ENCODE assay signal across 13 cellular contexts in genomic region chr2:20444993-20445910, GRCh38. TPM values are rescaled to one million over a fixed set of nuclear protein-coding genes. Genes with fewer than 3 reads are reported as not detected.
DNase-seq lines count a peak whose midpoint lies in the region; ATAC-seq and TF ChIP-seq lines count a peak whose summit lies in the region.
"Had no signal": no experiment of that assay in that cellular context is flagged by ENCODE, and none has a peak within 500 bp of the region (broad histone marks: within the 10 kb centered on the region; RNA-seq: fewer than 3 reads in every experiment).

No MANE protein-coding gene starts in this region.

- no peaks in the 10 kb centered on the region for H3K9me2 ChIP-seq in hepatocyte (replicated peaks; ENCODE audit: insufficient read depth)

- no peak for DNase-seq in breast epithelium (ENCODE audit: low spot score in 2 of 2)
- DNase-seq in MCF 10A (ENCODE audit: unreplicated experiment), result no peak
- DNase-seq in hepatocyte (ENCODE audit: low spot score), result no peak
- DNase-seq in pons (ENCODE audit: low spot score), result peak; percentile 35
- DNase-seq in uterus, result peak in 1 of 2 donors; percentile 49
- no peak for DNase-seq in activated CD4-positive, alpha-beta T cell treated with anti-CD3 and anti-CD28 coated beads for 48 hours
- DNase-seq in NCI-H510A treated with DMSO at 0.1 percent for 48 hours (lab: John Stamatoyannopoulos, UW), result no peak
- DNase-seq: DMS79, NCI-H510A had no signal

- no peak for TF ChIP-seq POLR2A in breast epithelium (IDR thresholded peaks at IDR 0.05)
- no peak for TF ChIP-seq POLR2A in uterus (IDR thresholded peaks at IDR 0.05)

- no peak overlapping the region for H2AFZ ChIP-seq in hepatocyte

- H3K36me3 ChIP-seq in breast epithelium, result no peaks in the 10 kb centered on the region
- no peaks in the 10 kb centered on the region for H3K36me3 ChIP-seq in hepatocyte (replicated peaks; ENCODE audit: insufficient read depth, low read depth)
- H3K36me3 ChIP-seq in uterus, result no peaks in the 10 kb centered on the region

- no peak overlapping the region for H3K27ac Mint-ChIP-seq in MCF 10A (ENCODE audit: low read depth, unreplicated experiment)

- H4K20me1 ChIP-seq in hepatocyte (ENCODE audit: insufficient read depth, poor library complexity, severe bottlenecking), result peaks cover 28% of the 10 kb centered on the region

- CTCF ChIA-PET in MCF 10A (lab: Yijun Ruan, JAX), result interaction anchor here (0.6 to 2.7 kb wide), 19 partner anchors 7 to 206 kb away, joined by 3 to 81 read pairs (median 8); partner anchors contain the start of gene HS1BP3

- H3K4me2 ChIP-seq in hepatocyte, result peak overlapping the region; percentile 12

- POLR2A ChIA-PET in MCF 10A (lab: Yijun Ruan, JAX), result interaction anchor here (0.6 to 2.6 kb wide), 7 partner anchors 13 to 206 kb away, joined by 3 to 11 read pairs (median 4); partner anchors contain the start of gene HS1BP3

- H3K4me3 ChIP-seq in breast epithelium (peak overlapping the region; percentile 5 to 30 (median 24)), hepatocyte (no peak overlapping the region), uterus (peak overlapping the region in 1 of 2 donors; percentile 15)

- no peaks in the 10 kb centered on the region for H3K27me3 ChIP-seq in breast epithelium
- H3K27me3 ChIP-seq in hepatocyte, result no peaks in the 10 kb centered on the region
- no peaks in the 10 kb centered on the region for H3K27me3 ChIP-seq in uterus

- H3K36me3 Mint-ChIP-seq in MCF 10A (ENCODE audit: insufficient read depth, unreplicated experiment), result peaks cover 11% of the 10 kb centered on the region

- H3K4me1 ChIP-seq in breast epithelium, result no peaks in the 10 kb centered on the region
- peaks cover 26% of the 10 kb centered on the region for H3K4me1 ChIP-seq in hepatocyte (ENCODE audit: insufficient read depth)
- no peaks in the 10 kb centered on the region for H3K4me1 ChIP-seq in uterus

- no peaks in the 10 kb centered on the region for H3K4me1 Mint-ChIP-seq in MCF 10A (ENCODE audit: insufficient read depth, unreplicated experiment)

- no peaks in the 10 kb centered on the region for H3K9me3 Mint-ChIP-seq in MCF 10A (ENCODE audit: unreplicated experiment)
- H3K9me3 Mint-ChIP-seq: central memory CD8-positive, alpha-beta T cell had no signal

- BruUV-seq in MCF 10A (replicated peaks; lab: Mats Ljungman, UMichigan), result no TSS peak

- H3K9me3 ChIP-seq in breast epithelium (no peaks in the 10 kb centered on the region), hepatocyte (ENCODE audit: low read depth) (no peaks in the 10 kb centered on the region), uterus (no peaks in the 10 kb centered on the region)
- H3K9me3 ChIP-seq: SJSA1 had no signal

- no peaks in the 10 kb centered on the region for H3K27me3 Mint-ChIP-seq in MCF 10A (ENCODE audit: insufficient read depth, unreplicated experiment)

- TF ChIP-seq CTCF in breast epithelium (IDR thresholded peaks at IDR 0.05) (no peak), MCF 10A (IDR thresholded peaks at IDR 0.05; ENCODE audit: unreplicated experiment) (no peak), hepatocyte (IDR thresholded peaks at IDR 0.05; ENCODE audit: poor library complexity) (no peak), uterus (IDR thresholded peaks at IDR 0.05) (no peak)

- peaks cover 25% of the 10 kb centered on the region for H3K79me2 ChIP-seq in hepatocyte

- no peak for ATAC-seq in HG03095 (IDR thresholded peaks at IDR 0.05; ENCODE audit: unreplicated experiment)

- 75% methylated on average over 24 of the region's 24 CpGs for WGBS in hepatocyte (ENCODE audit: low lambda C conversion rate, missing lambda C conversion rate)

- intact Hi-C loops in breast epithelium (cut with DNase I; ENCODE audit: low total_unique reads), result no loop called here
- intact Hi-C loops in MCF 10A (cut with micrococcal nuclease), result loop anchor here (5.0 to 10.0 kb wide), 2 partner anchors 520 to 672 kb away; no protein-coding TSS in a partner anchor
- intact Hi-C loops in uterus (cut with DNase I; ENCODE audit: low total_unique reads), result loop anchor here (5.0 kb wide), 1 partner anchor 197 kb away; no protein-coding TSS in a partner anchor

- no peak overlapping the region for H3K4me3 Mint-ChIP-seq in MCF 10A (ENCODE audit: unreplicated experiment)

- H3K27ac ChIP-seq in breast epithelium (peak overlapping the region; percentile 36 to 76), hepatocyte (peak overlapping the region; percentile 72), uterus (peak overlapping the region; percentile 88 to 92)
- H3K27ac ChIP-seq: HL-60 had no signal

RNA-seq across cellular contexts. Expression of gene RHOB, which starts 1.6 kb away (rescaled TPM):
- total RNA-seq in breast epithelium, result 1,000 to 10,000 TPM in 1 of 3 donors, 100 to 1,000 TPM in 2; 643 to 1,178 (median 772) TPM
- 28.1 and 45.7 TPM in 2 replicates for total RNA-seq in MCF 10A (2022)
- total RNA-seq in hepatocyte, result 387 and 429 TPM in 2 replicates
- 103 and 146 TPM in 2 replicates for polyA plus RNA-seq in hepatocyte
- total RNA-seq in uterus, result 1,000 to 10,000 TPM in 1 of 4 donors, 100 to 1,000 TPM in 3; 242 to 1,280 (median 486) TPM
